Comparison of ENCODE assay signal across 25 cellular contexts in the genomic region with DNA sequence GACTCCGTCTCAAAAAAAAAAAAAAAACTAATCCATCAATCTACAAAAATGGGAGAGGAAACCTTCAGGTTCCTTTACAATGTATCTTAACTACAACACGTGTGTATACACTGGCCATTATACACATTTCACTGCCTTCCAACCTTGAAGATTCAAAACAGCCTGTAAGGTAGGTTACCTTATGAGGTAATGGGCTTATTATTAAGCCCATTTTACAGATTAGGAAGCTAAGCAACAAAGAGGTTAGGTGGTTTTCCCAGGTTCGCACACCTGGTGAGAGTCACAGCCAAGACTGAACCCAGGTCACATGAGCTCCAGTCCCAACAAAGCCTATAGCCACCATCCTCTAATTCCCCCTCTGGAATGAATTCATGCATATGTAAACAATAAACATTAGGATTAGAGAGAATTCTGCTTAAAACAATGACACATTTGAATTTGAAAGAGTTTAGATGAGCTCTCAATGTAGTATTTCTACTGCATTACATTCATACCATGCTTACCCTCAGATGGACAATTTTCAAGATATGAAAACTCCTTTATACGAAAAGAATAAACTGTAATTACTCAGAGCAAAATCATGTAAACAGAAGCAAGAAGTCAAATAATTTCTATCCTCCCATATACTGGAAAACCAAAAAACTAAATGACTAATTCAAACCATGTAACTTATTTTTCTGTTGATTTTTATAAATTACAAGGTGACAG.
"Had no signal": no experiment of that assay in that cellular context is flagged by ENCODE, and none has a peak within 500 bp of the region (broad histone marks: within the 10 kb centered on the region; RNA-seq: fewer than 3 reads in every experiment).

No MANE protein-coding gene starts in this region.

- H3K27ac ChIP-seq: left ventricle myocardium inferior, neural progenitor cell, sigmoid colon, thoracic aorta, vagina, VCaP had no signal

- H3K27me3 ChIP-seq: neural progenitor cell, sigmoid colon, vagina had no signal

- H3K9ac ChIP-seq: neural progenitor cell had no signal

- DNase-seq: activated CD4-positive, alpha-beta T cell treated with anti-CD3 and anti-CD28 coated beads, Interleukin-2, amount 10 ng/mL, durations not matched to agents 7 days and 5 days; activated CD4-positive, CD25-positive, alpha-beta regulatory T cell treated with anti-CD3 and anti-CD28 coated beads, Interleukin-2, amount 50 U/mL, for 72 hours; activated CD8-positive, alpha-beta memory T cell treated with anti-CD3 and anti-CD28 coated beads, Interleukin-2, amount 10 ng/mL, durations not matched to agents 7 days and 5 days; activated CD8-positive, alpha-beta T cell treated with anti-CD3 and anti-CD28 coated beads for 36 hours; activated gamma-delta T cell; activated T-cell treated with anti-CD3 and anti-CD28 coated beads for 4 hours; central memory CD4-positive, alpha-beta T cell; effector memory CD4-positive, alpha-beta T cell; left ventricle myocardium inferior; naive thymus-derived CD8-positive, alpha-beta T cell; sigmoid colon; stimulated activated CD4-positive, alpha-beta T cell treated with anti-CD3 and anti-CD28 coated beads, Interleukin-15, amount 100 ng/mL, for 24 hours; stimulated activated CD8-positive, alpha-beta memory T cell treated with anti-CD3 and anti-CD28 coated beads, Interleukin-4, amount 100 ng/mL, for 48 hours; stimulated activated naive CD4-positive, alpha-beta T cell had no signal

- H3K4me2 ChIP-seq: neural progenitor cell, smooth muscle cell had no signal

- H3K36me3 ChIP-seq: neural progenitor cell had no signal

- H3K4me1 ChIP-seq: vagina had no signal

- H3K9me3 ChIP-seq: left ventricle myocardium inferior, sigmoid colon, thoracic aorta, vagina had no signal

- H3K9me3 Mint-ChIP-seq: activated CD4-positive, alpha-beta T cell treated with anti-CD3 and anti-CD28 coated beads, Interleukin-2, amount 10 ng/mL, durations not matched to agents 7 days and 5 days; activated CD8-positive, alpha-beta T cell treated with anti-CD3 and anti-CD28 coated beads for 36 hours; activated naive CD4-positive, alpha-beta T cell treated with anti-CD3 and anti-CD28 coated beads, Interleukin-2, amount 50 U/mL, for 72 hours; activated T-helper 1 cell treated with anti-CD3 and anti-CD28 coated beads, Interleukin-12 subunit alpha, Interleukin-12 subunit beta, Interleukin-2, Interleukin-4 antibody, amounts not matched to agents 30 ng/mL and 10 ng/mL and 1 ng/mL, durations not matched to agents 14 hours and 24 hours and 36 hours; naive thymus-derived CD8-positive, alpha-beta T cell; neural progenitor cell; T-helper 2 cell treated with Interferon-gamma antibody and Interleukin-4, amounts not matched to agents 5 μg/mL and 100 μg/mL, for 36 hours; type B pancreatic cell had no signal

- H3K27me3 Mint-ChIP-seq: activated CD4-positive, alpha-beta T cell treated with anti-CD3 and anti-CD28 coated beads, Interleukin-2, amount 10 ng/mL, durations not matched to agents 7 days and 5 days; activated CD8-positive, alpha-beta memory T cell treated with anti-CD3 and anti-CD28 coated beads, Interleukin-2, amount 10 ng/mL, durations not matched to agents 7 days and 5 days; activated CD8-positive, alpha-beta T cell treated with anti-CD3 and anti-CD28 coated beads for 36 hours; naive thymus-derived CD8-positive, alpha-beta T cell; type B pancreatic cell had no signal

- H2AFZ ChIP-seq: neural progenitor cell had no signal

- ATAC-seq: activated CD8-positive, alpha-beta memory T cell treated with anti-CD3 and anti-CD28 coated beads, Interleukin-2, amount 10 ng/mL, durations not matched to agents 7 days and 5 days; activated CD8-positive, alpha-beta T cell treated with anti-CD3 and anti-CD28 coated beads for 36 hours; activated naive CD4-positive, alpha-beta T cell treated with anti-CD3 and anti-CD28 coated beads, Interleukin-2, amount 50 U/mL, for 72 hours; esophagus mucosa; naive thymus-derived CD8-positive, alpha-beta T cell had no signal

- H3K4me3 ChIP-seq: left ventricle myocardium inferior, neural progenitor cell, sigmoid colon, smooth muscle cell, thoracic aorta, vagina had no signal

- H3K27ac Mint-ChIP-seq: activated CD4-positive, alpha-beta T cell treated with anti-CD3 and anti-CD28 coated beads, Interleukin-2, amount 10 ng/mL, durations not matched to agents 7 days and 5 days; activated CD8-positive, alpha-beta memory T cell treated with anti-CD3 and anti-CD28 coated beads, Interleukin-2, amount 10 ng/mL, durations not matched to agents 7 days and 5 days; activated CD8-positive, alpha-beta T cell treated with anti-CD3 and anti-CD28 coated beads for 36 hours; activated naive CD4-positive, alpha-beta T cell treated with anti-CD3 and anti-CD28 coated beads, Interleukin-2, amount 50 U/mL, for 72 hours; activated T-helper 1 cell treated with anti-CD3 and anti-CD28 coated beads, Interleukin-12 subunit alpha, Interleukin-12 subunit beta, Interleukin-2, Interleukin-4 antibody, amounts not matched to agents 30 ng/mL and 10 ng/mL and 1 ng/mL, durations not matched to agents 14 hours and 24 hours and 36 hours; mesothelial cell of epicardium; neural progenitor cell; T-helper 2 cell treated with Interferon-gamma antibody and Interleukin-4, amounts not matched to agents 5 μg/mL and 100 μg/mL, for 36 hours; type B pancreatic cell had no signal

- H3K4me3 Mint-ChIP-seq: activated CD4-positive, alpha-beta T cell treated with anti-CD3 and anti-CD28 coated beads, Interleukin-2, amount 10 ng/mL, durations not matched to agents 7 days and 5 days; activated CD8-positive, alpha-beta memory T cell treated with anti-CD3 and anti-CD28 coated beads, Interleukin-2, amount 10 ng/mL, durations not matched to agents 7 days and 5 days; activated CD8-positive, alpha-beta T cell treated with anti-CD3 and anti-CD28 coated beads for 36 hours; activated T-helper 1 cell treated with anti-CD3 and anti-CD28 coated beads, Interleukin-12 subunit alpha, Interleukin-12 subunit beta, Interleukin-2, Interleukin-4 antibody, amounts not matched to agents 30 ng/mL and 10 ng/mL and 1 ng/mL, durations not matched to agents 14 hours and 24 hours and 36 hours; mesothelial cell of epicardium; naive thymus-derived CD8-positive, alpha-beta T cell; neural progenitor cell; T-helper 2 cell treated with Interferon-gamma antibody and Interleukin-4, amounts not matched to agents 5 μg/mL and 100 μg/mL, for 36 hours; type B pancreatic cell had no signal
